In genomic region chr15:44718180-44718926, GRCh38 we compare ENCODE assay signal across 14 cellular contexts. TPM values are rescaled to one million over a fixed set of nuclear protein-coding genes. Genes with fewer than 3 reads are reported as not detected.
DNase-seq lines count a peak whose midpoint lies in the region; ATAC-seq and TF ChIP-seq lines count a peak whose summit lies in the region.
"Had no signal": no experiment of that assay in that cellular context is flagged by ENCODE, and none has a peak within 500 bp of the region (broad histone marks: within the 10 kb centered on the region; RNA-seq: fewer than 3 reads in every experiment).

No MANE protein-coding gene starts in this region.

- no peak overlapping the region for H3K4me3 ChIP-seq in MM.1S (ENCODE audit: low read length)
- H3K4me3 ChIP-seq in PC-9: no peak overlapping the region
- no peak overlapping the region for H3K4me3 ChIP-seq in right atrium auricular region
- no peak overlapping the region for H3K4me3 ChIP-seq in upper lobe of left lung
- H3K4me3 ChIP-seq: left ventricle myocardium inferior had no signal

- peaks cover 71% of the 10 kb centered on the region for H3K36me3 Mint-ChIP-seq in activated T-helper 2 cell treated with anti-CD3 and anti-CD28 coated beads, Interferon-gamma antibody, Interleukin-2, Interleukin-4, amounts not matched to agents 10 μg/mL and 5 μg/mL and 100 μg/mL, durations not matched to agents 14 hours and 24 hours and 36 hours (ENCODE audit: low read depth)
- peaks cover 90% of the 10 kb centered on the region for H3K36me3 Mint-ChIP-seq in stimulated activated effector memory CD8-positive, alpha-beta T cell treated with anti-CD3 and anti-CD28 coated beads, Interleukin-12 subunit alpha, Interleukin-12 subunit beta, amount 100 ng/mL, for 72 hours

- no peak for TF ChIP-seq EP300 in upper lobe of left lung (IDR thresholded peaks at IDR 0.05)

- H4K20me1 ChIP-seq in MM.1S (ENCODE audit: insufficient read depth, low read length): peaks cover 32% of the 10 kb centered on the region
- no peaks in the 10 kb centered on the region for H4K20me1 ChIP-seq in PC-9 (ENCODE audit: insufficient read depth)

- no peak for ATAC-seq in stimulated activated effector memory CD8-positive, alpha-beta T cell treated with anti-CD3 and anti-CD28 coated beads, Interleukin-12 subunit alpha, Interleukin-12 subunit beta, amount 100 ng/mL, for 72 hours
- ATAC-seq in upper lobe of left lung (ENCODE audit: low FRiP score in 2 of 2): no peak

- H3K4me2 ChIP-seq in MM.1S (ENCODE audit: low read depth, low read length) (no peak overlapping the region), PC-9 (no peak overlapping the region)

- H3K27ac ChIP-seq in MM.1S (ENCODE audit: low read length) (no peak overlapping the region), PC-9 (no peak overlapping the region), right atrium auricular region (no peak overlapping the region), upper lobe of left lung (peak overlapping the region in 2 of 4 donors; percentile 5 to 10)
- H3K27ac ChIP-seq: left ventricle myocardium inferior had no signal

- intact Hi-C loops in activated T-helper 2 cell treated with anti-CD3 and anti-CD28 coated beads, Interferon-gamma antibody, Interleukin-2, Interleukin-4, amounts not matched to agents 10 μg/mL and 5 μg/mL and 100 μg/mL, durations not matched to agents 14 hours and 24 hours and 36 hours (cut with micrococcal nuclease): loop anchor here (2.0 kb wide), 1 partner anchor 16 kb away; no protein-coding TSS in a partner anchor
- intact Hi-C loops in PC-9 (cut with micrococcal nuclease; ENCODE audit: unreplicated experiment): no loop called here

- CTCF ChIA-PET in PC-9 (lab: Charles Lee): no interaction called here

- H3F3A ChIP-seq in MM.1S (ENCODE audit: insufficient read depth, low read length): peaks cover 73% of the 10 kb centered on the region
- peaks cover 7% of the 10 kb centered on the region; the same call in 1 of the 2 replicates for H3F3A ChIP-seq in PC-9 (ENCODE audit: insufficient read depth, low read depth)

- TF ChIP-seq POLR2A in upper lobe of left lung (IDR thresholded peaks at IDR 0.05): no peak

- no peaks in the 10 kb centered on the region for H3K9me2 ChIP-seq in MM.1S (replicated peaks; ENCODE audit: insufficient read depth, low read length)
- no peaks in the 10 kb centered on the region for H3K9me2 ChIP-seq in PC-9 (ENCODE audit: insufficient read depth)

- peak; percentile 64 for DNase-seq in activated effector memory CD4-positive, alpha-beta T cell treated with anti-CD3 and anti-CD28 coated beads, Interleukin-2, amount 50 U/mL, for 16 hours
- DNase-seq in activated effector memory CD4-positive, alpha-beta T cell treated with Interleukin-2 at 50 U/mL for 16 hours: no peak
- DNase-seq in MM.1S (peak; percentile 5), PC-9 (no peak), right atrium auricular region (ENCODE audit: low spot score) (no peak), upper lobe of left lung (no peak)
- no peak for DNase-seq in activated T-helper 2 cell treated with anti-CD3 and anti-CD28 coated beads, Interferon-gamma antibody, Interleukin-2, Interleukin-4, amounts not matched to agents 10 μg/mL and 5 μg/mL and 100 μg/mL, durations not matched to agents 14 hours and 24 hours and 36 hours (ENCODE audit: low spot score)
- no peak for DNase-seq in stimulated activated effector memory CD8-positive, alpha-beta T cell treated with anti-CD3 and anti-CD28 coated beads, Interleukin-12 subunit alpha, Interleukin-12 subunit beta, amount 100 ng/mL, for 72 hours (ENCODE audit: low spot score in 2 of 2)
- DNase-seq: cerebellar nuclear complex, DMS153, foreskin fibroblast, left ventricle myocardium inferior, NCI-H2081, NCI-H526 treated with DMSO at 0.1 percent for 48 hours had no signal

- peak overlapping the region; percentile 98 for H3K4me3 Mint-ChIP-seq in activated T-helper 2 cell treated with anti-CD3 and anti-CD28 coated beads, Interferon-gamma antibody, Interleukin-2, Interleukin-4, amounts not matched to agents 10 μg/mL and 5 μg/mL and 100 μg/mL, durations not matched to agents 14 hours and 24 hours and 36 hours (ENCODE audit: low read depth)
- H3K4me3 Mint-ChIP-seq in stimulated activated effector memory CD8-positive, alpha-beta T cell treated with anti-CD3 and anti-CD28 coated beads, Interleukin-12 subunit alpha, Interleukin-12 subunit beta, amount 100 ng/mL, for 72 hours: peak overlapping the region; percentile 99

- H3K9me3 Mint-ChIP-seq in activated T-helper 2 cell treated with anti-CD3 and anti-CD28 coated beads, Interferon-gamma antibody, Interleukin-2, Interleukin-4, amounts not matched to agents 10 μg/mL and 5 μg/mL and 100 μg/mL, durations not matched to agents 14 hours and 24 hours and 36 hours: no peaks in the 10 kb centered on the region
- no peaks in the 10 kb centered on the region for H3K9me3 Mint-ChIP-seq in stimulated activated effector memory CD8-positive, alpha-beta T cell treated with anti-CD3 and anti-CD28 coated beads, Interleukin-12 subunit alpha, Interleukin-12 subunit beta, amount 100 ng/mL, for 72 hours

- H2AFZ ChIP-seq in MM.1S (ENCODE audit: low read length) (no peak overlapping the region), PC-9 (no peak overlapping the region)

- POLR2A ChIA-PET in PC-9 (lab: Charles Lee; ENCODE audit: unreplicated experiment): no interaction called here

- no TSS peak for BruUV-seq in PC-9 (replicated peaks; lab: Mats Ljungman, UMichigan)

- H3K9me3 ChIP-seq in MM.1S (replicated peaks; ENCODE audit: insufficient read depth, low read length) (no peaks in the 10 kb centered on the region), PC-9 (ENCODE audit: insufficient read depth, low read depth) (no peaks in the 10 kb centered on the region), right atrium auricular region (no peaks in the 10 kb centered on the region), upper lobe of left lung (no peaks in the 10 kb centered on the region)
- H3K9me3 ChIP-seq: left ventricle myocardium inferior had no signal

- peaks cover 67% of the 10 kb centered on the region for H3K4me1 Mint-ChIP-seq in activated T-helper 2 cell treated with anti-CD3 and anti-CD28 coated beads, Interferon-gamma antibody, Interleukin-2, Interleukin-4, amounts not matched to agents 10 μg/mL and 5 μg/mL and 100 μg/mL, durations not matched to agents 14 hours and 24 hours and 36 hours (ENCODE audit: low read depth)
- H3K4me1 Mint-ChIP-seq in stimulated activated effector memory CD8-positive, alpha-beta T cell treated with anti-CD3 and anti-CD28 coated beads, Interleukin-12 subunit alpha, Interleukin-12 subunit beta, amount 100 ng/mL, for 72 hours: peaks cover 85% of the 10 kb centered on the region

- H3K27me3 ChIP-seq in MM.1S (replicated peaks; ENCODE audit: insufficient read depth, low read length) (no peaks in the 10 kb centered on the region), PC-9 (ENCODE audit: insufficient read depth, low read depth) (no peaks in the 10 kb centered on the region), right atrium auricular region (no peaks in the 10 kb centered on the region), upper lobe of left lung (no peaks in the 10 kb centered on the region)

- H3K4me1 ChIP-seq in MM.1S (ENCODE audit: low read length): peaks cover 77% of the 10 kb centered on the region
- H3K4me1 ChIP-seq in PC-9 (replicated peaks; ENCODE audit: insufficient read depth): no peaks in the 10 kb centered on the region
- H3K4me1 ChIP-seq in right atrium auricular region: peaks cover 0 to 36% of the 10 kb centered on the region in 2 donors
- H3K4me1 ChIP-seq in upper lobe of left lung: peaks cover 35 to 60% (median 49%) of the 10 kb centered on the region in 4 donors

- TF ChIP-seq CTCF in MM.1S (IDR thresholded peaks at IDR 0.05; ENCODE audit: low read length) (no peak), PC-9 (conservative IDR thresholded peaks at IDR 0.05) (no peak), right atrium auricular region (IDR thresholded peaks at IDR 0.05) (no peak), upper lobe of left lung (IDR thresholded peaks at IDR 0.05) (no peak)

- H3K79me2 ChIP-seq in MM.1S (ENCODE audit: low read length) (peaks cover 37% of the 10 kb centered on the region), PC-9 (ENCODE audit: low read depth) (peaks cover 21% of the 10 kb centered on the region)

- peaks cover 32% of the 10 kb centered on the region for H3K36me3 ChIP-seq in MM.1S (replicated peaks; ENCODE audit: insufficient read depth, low read length)
- H3K36me3 ChIP-seq in PC-9 (ENCODE audit: low read depth): peaks cover 3% of the 10 kb centered on the region; the same call in 1 of the 2 replicates
- H3K36me3 ChIP-seq in right atrium auricular region: peaks cover 46% of the 10 kb centered on the region
- peaks cover 36 to 64% (median 42%) of the 10 kb centered on the region in 4 donors for H3K36me3 ChIP-seq in upper lobe of left lung

- H3K27ac Mint-ChIP-seq in activated T-helper 2 cell treated with anti-CD3 and anti-CD28 coated beads, Interferon-gamma antibody, Interleukin-2, Interleukin-4, amounts not matched to agents 10 μg/mL and 5 μg/mL and 100 μg/mL, durations not matched to agents 14 hours and 24 hours and 36 hours: peak overlapping the region; percentile 94
- H3K27ac Mint-ChIP-seq in stimulated activated effector memory CD8-positive, alpha-beta T cell treated with anti-CD3 and anti-CD28 coated beads, Interleukin-12 subunit alpha, Interleukin-12 subunit beta, amount 100 ng/mL, for 72 hours: peak overlapping the region; percentile 100

- no peaks in the 10 kb centered on the region for H3K27me3 Mint-ChIP-seq in activated T-helper 2 cell treated with anti-CD3 and anti-CD28 coated beads, Interferon-gamma antibody, Interleukin-2, Interleukin-4, amounts not matched to agents 10 μg/mL and 5 μg/mL and 100 μg/mL, durations not matched to agents 14 hours and 24 hours and 36 hours (ENCODE audit: low read depth)

- 66 to 88% methylated on average over 4 of the region's 4 CpGs for WGBS in upper lobe of left lung, 2 donors

- no peak overlapping the region for H3K9ac ChIP-seq in MM.1S (ENCODE audit: low read length)

RNA-seq across cellular contexts. Expression of gene B2M, which starts 7.0 kb away (rescaled TPM):
- total RNA-seq in activated T-helper 2 cell treated with anti-CD3 and anti-CD28 coated beads, Interferon-gamma antibody, Interleukin-2, Interleukin-4, amounts not matched to agents 10 μg/mL and 5 μg/mL and 100 μg/mL, durations not matched to agents 14 hours and 24 hours and 36 hours: 4,961 and 5,148 TPM in 2 replicates
- total RNA-seq in PC-9 (2021) (606 and 685 TPM in 2 replicates), right atrium auricular region (1,000 to 10,000 TPM; 1,354 to 2,259 TPM), upper lobe of left lung (1,000 to 10,000 TPM in 5 of 6 donors, 100 to 1,000 TPM in 1; 963 to 7,115 (median 3,598) TPM)

RNA-seq across cellular contexts. Expression of gene PATL2, which starts 7.2 kb away (rescaled TPM):
- total RNA-seq in activated T-helper 2 cell treated with anti-CD3 and anti-CD28 coated beads, Interferon-gamma antibody, Interleukin-2, Interleukin-4, amounts not matched to agents 10 μg/mL and 5 μg/mL and 100 μg/mL, durations not matched to agents 14 hours and 24 hours and 36 hours: 15.3 and 16.9 TPM in 2 replicates
- total RNA-seq in PC-9 (2021) (0.61 and 2.0 TPM in 2 replicates), right atrium auricular region (1 to 10 TPM in 1 of 2 donors, under 1 TPM in 1; 0.75 to 4.5 TPM), upper lobe of left lung (10 to 100 TPM in 2 of 6 donors, 1 to 10 TPM in 4; 2.6 to 30.4 (median 7.8) TPM)

RNA-seq across cellular contexts. Expression of gene TRIM69, which starts 18.0 kb away (rescaled TPM):
- 70.8 and 75.1 TPM in 2 replicates for total RNA-seq in activated T-helper 2 cell treated with anti-CD3 and anti-CD28 coated beads, Interferon-gamma antibody, Interleukin-2, Interleukin-4, amounts not matched to agents 10 μg/mL and 5 μg/mL and 100 μg/mL, durations not matched to agents 14 hours and 24 hours and 36 hours
- 17.4 and 21.3 TPM in 2 replicates for total RNA-seq in PC-9 (2021)
- 10 to 100 TPM; 28.9 to 55.1 TPM for total RNA-seq in right atrium auricular region
- 10 to 100 TPM; 10.3 to 29.3 (median 18.3) TPM for total RNA-seq in upper lobe of left lung

RNA-seq across cellular contexts. Expression of gene SPG11, which starts 54.9 kb away (rescaled TPM):
- 71.2 and 75.8 TPM in 2 replicates for total RNA-seq in activated T-helper 2 cell treated with anti-CD3 and anti-CD28 coated beads, Interferon-gamma antibody, Interleukin-2, Interleukin-4, amounts not matched to agents 10 μg/mL and 5 μg/mL and 100 μg/mL, durations not matched to agents 14 hours and 24 hours and 36 hours
- total RNA-seq in PC-9 (2021): 63.2 and 64.2 TPM in 2 replicates
- 10 to 100 TPM; 34.2 to 40.1 TPM for total RNA-seq in right atrium auricular region
- total RNA-seq in upper lobe of left lung: 100 to 1,000 TPM in 3 of 6 donors, 10 to 100 TPM in 3; 81.6 to 161 (median 97.4) TPM

Comparison
In these comparisons a context has a peak if more than half of its experiments do, and no peak if none do; other contexts are left out.
1. DNase-seq: peak in activated effector memory CD4-positive, alpha-beta T cell treated with anti-CD3 and anti-CD28 coated beads, Interleukin-2, amount 50 U/mL, for 16 hours (single experiment) and MM.1S (single experiment); none in activated effector memory CD4-positive, alpha-beta T cell treated with Interleukin-2 at 50 U/mL for 16 hours (single experiment), activated T-helper 2 cell treated with anti-CD3 and anti-CD28 coated beads, Interferon-gamma antibody, Interleukin-2, Interleukin-4, amounts not matched to agents 10 μg/mL and 5 μg/mL and 100 μg/mL, durations not matched to agents 14 hours and 24 hours and 36 hours (single experiment), stimulated activated effector memory CD8-positive, alpha-beta T cell treated with anti-CD3 and anti-CD28 coated beads, Interleukin-12 subunit alpha, Interleukin-12 subunit beta, amount 100 ng/mL, for 72 hours (0 of 2), PC-9 (0 of 2), right atrium auricular region (single experiment) and upper lobe of left lung (0 of 2).